10 cellular contexts compared by ENCODE assay signal in the genomic region with DNA sequence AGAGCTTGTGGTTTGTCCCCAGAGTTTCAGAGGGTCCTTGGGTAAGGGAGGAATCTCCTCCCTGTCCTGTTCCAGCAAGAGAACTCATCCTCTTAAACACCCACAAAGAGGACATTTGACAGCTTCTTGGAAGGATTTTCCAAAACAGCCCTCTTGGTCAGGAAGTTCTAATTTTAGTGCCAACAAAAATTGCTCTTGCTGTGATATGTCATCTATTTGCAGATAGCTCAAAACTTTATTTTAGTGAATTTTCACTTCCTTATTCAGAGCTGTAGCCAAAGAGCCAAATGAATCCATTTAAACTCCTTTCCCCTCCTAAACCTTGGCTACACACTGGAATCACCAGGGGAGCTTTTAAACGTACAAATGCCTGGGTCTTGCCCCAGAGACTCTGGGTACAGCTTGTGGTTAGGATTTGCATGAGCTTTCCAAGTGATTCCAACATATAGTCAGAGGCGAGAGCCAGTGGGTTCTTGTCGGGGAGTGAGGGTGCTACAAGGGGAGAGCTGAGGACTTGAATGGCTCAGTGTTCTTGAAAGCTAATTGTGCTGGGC. TPM values are rescaled to one million over a fixed set of nuclear protein-coding genes. Genes with fewer than 3 reads are reported as not detected.
DNase-seq lines count a peak whose midpoint lies in the region; ATAC-seq and TF ChIP-seq lines count a peak whose summit lies in the region.
"Had no signal": no experiment of that assay in that cellular context is flagged by ENCODE, and none has a peak within 500 bp of the region (broad histone marks: within the 10 kb centered on the region; RNA-seq: fewer than 3 reads in every experiment).

No MANE protein-coding gene starts in this region.

- H3K36me3 ChIP-seq in OCI-LY7 (ENCODE audit: insufficient read depth, low read length) (peaks cover 51% of the 10 kb centered on the region), PC-3 (ENCODE audit: low read depth, low read length) (peaks cover 11% of the 10 kb centered on the region; the same call in 1 of the 2 replicates)
- H3K36me3 ChIP-seq in effector memory CD4-positive, alpha-beta T cell (ENCODE audit: control insufficient read depth, insufficient read depth, low read length), result peaks cover 80% of the 10 kb centered on the region

- no TSS peak for BruUV-seq in OCI-LY7 (replicated peaks; lab: Mats Ljungman, UMichigan)
- no TSS peak for BruUV-seq in PC-3 (replicated peaks; lab: Mats Ljungman, UMichigan)

- H3K9ac ChIP-seq in PC-3 (ENCODE audit: low read length), result no peak overlapping the region

- H3K9me2 ChIP-seq in OCI-LY7 (ENCODE audit: insufficient read depth, low read length), result no peaks in the 10 kb centered on the region
- H3K9me2 ChIP-seq in PC-3 (replicated peaks; ENCODE audit: low read length), result no peaks in the 10 kb centered on the region

- H3K27me3 ChIP-seq in PC-3 (ENCODE audit: low read length), result no peaks in the 10 kb centered on the region
- no peaks in the 10 kb centered on the region for H3K27me3 ChIP-seq in effector memory CD4-positive, alpha-beta T cell (replicated peaks; ENCODE audit: control insufficient read depth, insufficient read depth, low read length, poor library complexity, severe bottlenecking)

- ATAC-seq in GM21786 (IDR thresholded peaks at IDR 0.05; ENCODE audit: unreplicated experiment), result peak; percentile 18
- no peak for ATAC-seq in PC-3

- H3K4me3 ChIP-seq in OCI-LY7 (ENCODE audit: low read depth, low read length, poor library complexity, severe bottlenecking) (no peak overlapping the region), PC-3 (ENCODE audit: low read length) (no peak overlapping the region)
- no peak overlapping the region for H3K4me3 ChIP-seq in effector memory CD4-positive, alpha-beta T cell (ENCODE audit: insufficient read depth, low read depth, low read length, poor library complexity, severe bottlenecking)

- H3K4me2 ChIP-seq in OCI-LY7 (ENCODE audit: low read length), result peak overlapping the region; percentile 45
- no peak overlapping the region for H3K4me2 ChIP-seq in PC-3 (ENCODE audit: low read length)

- no peaks in the 10 kb centered on the region for H3K79me2 ChIP-seq in OCI-LY7 (ENCODE audit: insufficient read depth, low read depth, low read length)
- H3K79me2 ChIP-seq in PC-3 (ENCODE audit: low read length), result no peaks in the 10 kb centered on the region

- CTCF ChIA-PET in OCI-LY7 (lab: Charles Lee; ENCODE audit: unreplicated experiment) (interaction anchor here (0.9 to 1.3 kb wide), 3 partner anchors 25 to 168 kb away, joined by 3 read pairs; partner anchors contain the start of gene IKBKE), PC-3 (lab: Charles Lee) (interaction anchor here (1.1 kb wide), 1 partner anchor 117 kb away, joined by 7 read pairs; the partner anchor contains the start of gene EIF2D)

- DNase-seq in EH (ENCODE audit: low read depth) (peak; percentile 57), OCI-LY7 (ENCODE audit: low spot score) (peak; percentile 23), hepatic stellate cell (ENCODE audit: low spot score) (peak; percentile 27), PC-3 (no peak), COLO668 (lab: John Stamatoyannopoulos, UW; ENCODE audit: unreplicated experiment) (no peak)
- DNase-seq in effector memory CD4-positive, alpha-beta T cell, result no peak
- no peak for DNase-seq in activated effector memory CD4-positive, alpha-beta T cell treated with Interleukin-2 at 50 U/mL for 16 hours
- DNase-seq: foreskin fibroblast; stimulated activated CD4-positive, alpha-beta T cell treated with anti-CD3 and anti-CD28 coated beads, Interleukin-4, amount 100 ng/mL, for 4 hours had no signal

- H2AFZ ChIP-seq in OCI-LY7 (ENCODE audit: low read length), result no peak overlapping the region
- H2AFZ ChIP-seq in PC-3 (ENCODE audit: low read length), result no peak overlapping the region

- H3K27ac ChIP-seq in OCI-LY7 (ENCODE audit: low read depth, low read length, poor library complexity, severe bottlenecking), result no peak overlapping the region
- no peak overlapping the region for H3K27ac ChIP-seq in PC-3 (ENCODE audit: low read length)
- no peak overlapping the region for H3K27ac ChIP-seq in effector memory CD4-positive, alpha-beta T cell (ENCODE audit: insufficient read depth, low read length, poor library complexity, severe bottlenecking)

- intact Hi-C loops in OCI-LY7 (cut with micrococcal nuclease; ENCODE audit: unreplicated experiment) (loop anchor here (5.0 kb wide), 1 partner anchor 42 kb away; no protein-coding TSS in a partner anchor), PC-3 (cut with micrococcal nuclease) (no loop called here)

- H3K4me1 ChIP-seq in OCI-LY7 (ENCODE audit: insufficient read depth, low read length, poor library complexity, severe bottlenecking), result peaks cover 33% of the 10 kb centered on the region
- peaks cover 15% of the 10 kb centered on the region for H3K4me1 ChIP-seq in PC-3 (ENCODE audit: insufficient read depth, low read length)
- no peaks in the 10 kb centered on the region for H3K4me1 ChIP-seq in effector memory CD4-positive, alpha-beta T cell (ENCODE audit: control insufficient read depth, insufficient read depth, low read length, poor library complexity, severe bottlenecking)

- TF ChIP-seq CTCF in OCI-LY7 (conservative IDR thresholded peaks at IDR 0.05; ENCODE audit: low read length) (no peak), PC-3 (conservative IDR thresholded peaks at IDR 0.05; ENCODE audit: low read depth, low read length) (no peak)

- H3K9me3 ChIP-seq in OCI-LY7 (ENCODE audit: low read length) (no peaks in the 10 kb centered on the region), PC-3 (ENCODE audit: low read length) (no peaks in the 10 kb centered on the region)
- no peaks in the 10 kb centered on the region for H3K9me3 ChIP-seq in effector memory CD4-positive, alpha-beta T cell (ENCODE audit: control insufficient read depth, low read length)

- POLR2A ChIA-PET in OCI-LY7 (lab: Charles Lee) (interaction anchor here (0.5 to 1.2 kb wide), 8 partner anchors 11 to 192 kb away, joined by 3 to 5 read pairs (median 3); partner anchors contain the start of gene IKBKE), PC-3 (lab: Charles Lee; ENCODE audit: unreplicated experiment) (interaction anchor here (0.6 kb wide), 1 partner anchor 18 kb away, joined by 3 read pairs; no protein-coding TSS in a partner anchor)

- H3F3A ChIP-seq in PC-3 (ENCODE audit: low read length, unreplicated experiment), result no peaks in the 10 kb centered on the region

- 0 out of 2 replicates have a peak, but pooled peaks cover 4% of the 10 kb centered on the region for H4K20me1 ChIP-seq in OCI-LY7 (ENCODE audit: insufficient read depth, low read length)
- H4K20me1 ChIP-seq in PC-3 (ENCODE audit: low read length), result no peaks in the 10 kb centered on the region

RNA-seq across cellular contexts. Expression of gene RASSF5, which starts 11.8 kb away (rescaled TPM):
- total RNA-seq in OCI-LY7 (2014; rRNA removed; shearing (Covaris generic)), result 19.8 and 21.4 TPM in 2 replicates
- total RNA-seq in OCI-LY7 (2022) (25.7 and 30.0 TPM in 2 replicates), PC-3 (2014; rRNA removed) (15.5 and 16.0 TPM in 2 replicates)

RNA-seq across cellular contexts. Expression of gene IKBKE, which starts 25.3 kb away (rescaled TPM):
- total RNA-seq in OCI-LY7 (2014; rRNA removed; shearing (Covaris generic)), result 23.8 and 23.9 TPM in 2 replicates
- total RNA-seq in OCI-LY7 (2022) (34.4 and 38.5 TPM in 2 replicates), PC-3 (2014; rRNA removed) (27.0 and 28.3 TPM in 2 replicates)

Comparison
In these comparisons a context has a peak if more than half of its experiments do, and no peak if none do; other contexts are left out.
1. DNase-seq: peak in EH (single experiment), OCI-LY7 (single experiment) and hepatic stellate cell (single experiment); none in PC-3 (single experiment), effector memory CD4-positive, alpha-beta T cell (0 of 3), activated effector memory CD4-positive, alpha-beta T cell treated with Interleukin-2 at 50 U/mL for 16 hours (single experiment) and COLO668 (single experiment).